Comparison of ENCODE assay signal across 17 cellular contexts in genomic region chr2:101826716-101827115, GRCh38.
DNase-seq lines count a peak whose midpoint lies in the region; ATAC-seq and TF ChIP-seq lines count a peak whose summit lies in the region.
"Had no signal": no experiment of that assay in that cellular context is flagged by ENCODE, and none has a peak within 500 bp of the region (broad histone marks: within the 10 kb centered on the region; RNA-seq: fewer than 3 reads in every experiment).

No MANE protein-coding gene starts in this region.

- peaks cover 4% of the 10 kb centered on the region for H3F3A ChIP-seq in PC-3 (ENCODE audit: low read length, unreplicated experiment)

- H3K27ac ChIP-seq in PC-3 (ENCODE audit: low read length) (peak overlapping the region; percentile 42), spleen (no peak overlapping the region)
- H3K27ac ChIP-seq: esophagus squamous epithelium, psoas muscle, testis had no signal

- H3K27me3 Mint-ChIP-seq in activated naive CD8-positive, alpha-beta T cell treated with anti-CD3 and anti-CD28 coated beads, Interleukin-2, amount 50 U/mL, for 24 hours: no peaks in the 10 kb centered on the region
- H3K27me3 Mint-ChIP-seq in activated naive CD8-positive, alpha-beta T cell treated with anti-CD3 and anti-CD28 coated beads for 36 hours: no peaks in the 10 kb centered on the region
- no peaks in the 10 kb centered on the region for H3K27me3 Mint-ChIP-seq in stimulated activated memory B cell treated with anti-CD40 and anti-IgM and Interleukin-4, amounts not matched to agents 10 μg/mL and 1 μg/mL and 100 μg/mL, for 72 hours
- H3K27me3 Mint-ChIP-seq: dendritic cell treated with granulocyte-macrophage colony-stimulating factor and Interleukin-4, amounts not matched to agents 40 ng/mL and 50 ng/mL, for 4 days had no signal

- CTCF ChIA-PET in PC-3 (lab: Charles Lee): no interaction called here

- ATAC-seq in activated naive CD8-positive, alpha-beta T cell treated with anti-CD3 and anti-CD28 coated beads, Interleukin-2, amount 50 U/mL, for 24 hours: no peak
- no peak for ATAC-seq in PC-3
- no peak for ATAC-seq in stimulated activated memory B cell treated with anti-CD40 and anti-IgM and Interleukin-4, amounts not matched to agents 10 μg/mL and 1 μg/mL and 100 μg/mL, for 72 hours

- peaks cover 64% of the 10 kb centered on the region for H3K79me2 ChIP-seq in PC-3 (ENCODE audit: low read length)

- H3K4me3 ChIP-seq in PC-3 (ENCODE audit: low read length) (no peak overlapping the region), epithelial cell of esophagus (ENCODE audit: low read length) (no peak overlapping the region), spleen (no peak overlapping the region)
- H3K4me3 ChIP-seq: esophagus squamous epithelium, psoas muscle, testis had no signal

- H3K9me2 ChIP-seq in PC-3 (replicated peaks; ENCODE audit: low read length): no peaks in the 10 kb centered on the region

- H3K27me3 ChIP-seq in PC-3 (ENCODE audit: low read length) (no peaks in the 10 kb centered on the region), spleen (replicated peaks in 1 of 7) (no peaks in the 10 kb centered on the region)
- H3K27me3 ChIP-seq: esophagus squamous epithelium, testis had no signal

- DNase-seq in activated naive CD8-positive, alpha-beta T cell treated with anti-CD3 and anti-CD28 coated beads, Interleukin-2, amount 50 U/mL, for 24 hours: no peak
- no peak for DNase-seq in activated naive CD8-positive, alpha-beta T cell treated with anti-CD3 and anti-CD28 coated beads for 36 hours
- no peak for DNase-seq in PC-3
- peak; percentile 30 for DNase-seq in epithelial cell of esophagus (ENCODE audit: low read depth)
- no peak for DNase-seq in HK-2 (ENCODE audit: unreplicated experiment)
- no peak for DNase-seq in NOMO-1 treated with dmso at 0.1 percent for 144 hours (lab: John Stamatoyannopoulos, UW; ENCODE audit: unreplicated experiment)
- DNase-seq in spleen: no peak
- DNase-seq: activated CD4-positive, alpha-beta T cell treated with anti-CD3 and anti-CD28 coated beads, Interleukin-2, amount 50 U/mL, for 48 hours; amygdala; esophagus squamous epithelium; hypothalamus; NCI-H1694 treated with DMSO at 0.1 percent for 48 hours; psoas muscle; RPMI8226; testis had no signal

- H3K4me1 ChIP-seq in PC-3 (ENCODE audit: insufficient read depth, low read length) (peaks cover 51% of the 10 kb centered on the region), spleen (peaks cover 4 to 76% (median 38%) of the 10 kb centered on the region in 6 donors)

- H3K4me3 Mint-ChIP-seq in activated naive CD8-positive, alpha-beta T cell treated with anti-CD3 and anti-CD28 coated beads, Interleukin-2, amount 50 U/mL, for 24 hours: no peak overlapping the region
- no peak overlapping the region for H3K4me3 Mint-ChIP-seq in activated naive CD8-positive, alpha-beta T cell treated with anti-CD3 and anti-CD28 coated beads for 36 hours
- H3K4me3 Mint-ChIP-seq in stimulated activated memory B cell treated with anti-CD40 and anti-IgM and Interleukin-4, amounts not matched to agents 10 μg/mL and 1 μg/mL and 100 μg/mL, for 72 hours: no peak overlapping the region
- H3K4me3 Mint-ChIP-seq: dendritic cell treated with granulocyte-macrophage colony-stimulating factor and Interleukin-4, amounts not matched to agents 40 ng/mL and 50 ng/mL, for 4 days had no signal

- H2AFZ ChIP-seq in PC-3 (ENCODE audit: low read length): no peak overlapping the region

- no peaks in the 10 kb centered on the region for H3K9me3 Mint-ChIP-seq in activated naive CD8-positive, alpha-beta T cell treated with anti-CD3 and anti-CD28 coated beads, Interleukin-2, amount 50 U/mL, for 24 hours
- no peaks in the 10 kb centered on the region for H3K9me3 Mint-ChIP-seq in activated naive CD8-positive, alpha-beta T cell treated with anti-CD3 and anti-CD28 coated beads for 36 hours
- H3K9me3 Mint-ChIP-seq in stimulated activated memory B cell treated with anti-CD40 and anti-IgM and Interleukin-4, amounts not matched to agents 10 μg/mL and 1 μg/mL and 100 μg/mL, for 72 hours: no peaks in the 10 kb centered on the region

- H3K36me3 ChIP-seq in PC-3 (ENCODE audit: low read depth, low read length): peaks cover 54% of the 10 kb centered on the region
- peaks cover 0 to 69% (median 14%) of the 10 kb centered on the region in 6 donors for H3K36me3 ChIP-seq in spleen

- no peak overlapping the region for H3K9ac ChIP-seq in PC-3 (ENCODE audit: low read length)

- peak overlapping the region; percentile 59 for H3K27ac Mint-ChIP-seq in activated naive CD8-positive, alpha-beta T cell treated with anti-CD3 and anti-CD28 coated beads, Interleukin-2, amount 50 U/mL, for 24 hours
- no peak overlapping the region for H3K27ac Mint-ChIP-seq in activated naive CD8-positive, alpha-beta T cell treated with anti-CD3 and anti-CD28 coated beads for 36 hours
- peak overlapping the region; percentile 77 for H3K27ac Mint-ChIP-seq in stimulated activated memory B cell treated with anti-CD40 and anti-IgM and Interleukin-4, amounts not matched to agents 10 μg/mL and 1 μg/mL and 100 μg/mL, for 72 hours
- H3K27ac Mint-ChIP-seq: dendritic cell treated with granulocyte-macrophage colony-stimulating factor and Interleukin-4, amounts not matched to agents 40 ng/mL and 50 ng/mL, for 4 days had no signal

- H3K4me2 ChIP-seq in PC-3 (ENCODE audit: low read length): peak overlapping the region; percentile 18

- POLR2A ChIA-PET in PC-3 (lab: Charles Lee; ENCODE audit: unreplicated experiment): no interaction called here

- H4K20me1 ChIP-seq in PC-3 (ENCODE audit: low read length): peaks cover 12% of the 10 kb centered on the region; the same call in 1 of the 2 replicates

- no TSS peak for BruUV-seq in PC-3 (replicated peaks; lab: Mats Ljungman, UMichigan)

- H3K4me1 Mint-ChIP-seq in activated naive CD8-positive, alpha-beta T cell treated with anti-CD3 and anti-CD28 coated beads, Interleukin-2, amount 50 U/mL, for 24 hours: peaks cover 79% of the 10 kb centered on the region
- peaks cover 74% of the 10 kb centered on the region for H3K4me1 Mint-ChIP-seq in activated naive CD8-positive, alpha-beta T cell treated with anti-CD3 and anti-CD28 coated beads for 36 hours
- peaks cover 69% of the 10 kb centered on the region for H3K4me1 Mint-ChIP-seq in stimulated activated memory B cell treated with anti-CD40 and anti-IgM and Interleukin-4, amounts not matched to agents 10 μg/mL and 1 μg/mL and 100 μg/mL, for 72 hours

- no peak for TF ChIP-seq POLR2A in spleen (IDR thresholded peaks at IDR 0.05)

- WGBS in spleen, 5 donors: 95 to 100% (median 96%) methylated on average over 2 of the region's 2 CpGs

- peaks cover 17% of the 10 kb centered on the region for H3K36me3 Mint-ChIP-seq in activated naive CD8-positive, alpha-beta T cell treated with anti-CD3 and anti-CD28 coated beads, Interleukin-2, amount 50 U/mL, for 24 hours (ENCODE audit: low read depth)
- H3K36me3 Mint-ChIP-seq in activated naive CD8-positive, alpha-beta T cell treated with anti-CD3 and anti-CD28 coated beads for 36 hours: peaks cover 35% of the 10 kb centered on the region
- H3K36me3 Mint-ChIP-seq in stimulated activated memory B cell treated with anti-CD40 and anti-IgM and Interleukin-4, amounts not matched to agents 10 μg/mL and 1 μg/mL and 100 μg/mL, for 72 hours: peaks cover 51% of the 10 kb centered on the region

- intact Hi-C loops in PC-3 (cut with micrococcal nuclease) (no loop called here), spleen (cut with DNase I; ENCODE audit: low total_unique reads) (no loop called here)

- TF ChIP-seq CTCF in PC-3 (conservative IDR thresholded peaks at IDR 0.05; ENCODE audit: low read depth, low read length) (no peak), epithelial cell of esophagus (IDR thresholded peaks at IDR 0.05; ENCODE audit: insufficient read depth, low read depth, low read length, missing control alignments) (no peak), spleen (IDR thresholded peaks at IDR 0.05 in 8 of 11, conservative IDR thresholded peaks at IDR 0.05 in 3 of 11) (no peak)

- H3K9me3 ChIP-seq in PC-3 (ENCODE audit: low read length): no peaks in the 10 kb centered on the region
- H3K9me3 ChIP-seq in spleen: no peaks in the 10 kb centered on the region
- H3K9me3 ChIP-seq: esophagus squamous epithelium, psoas muscle, testis had no signal
